Comparison of ENCODE assay signal across 9 cellular contexts in genomic region chr9:14309403-14309802, GRCh38. TPM values are rescaled to one million over a fixed set of nuclear protein-coding genes. Genes with fewer than 3 reads are reported as not detected.
A peak's percentile ranks its signal among the peaks of the same experiment; 100 is the strongest.
DNase-seq lines count a peak whose midpoint lies in the region; ATAC-seq and TF ChIP-seq lines count a peak whose summit lies in the region.
"Had no signal": no experiment of that assay in that cellular context is flagged by ENCODE, and none has a peak within 500 bp of the region (broad histone marks: within the 10 kb centered on the region; RNA-seq: fewer than 3 reads in every experiment).

No MANE protein-coding gene starts in this region.

- no TSS peak for BruUV-seq in MCF 10A (replicated peaks; lab: Mats Ljungman, UMichigan)

- peaks cover 3% of the 10 kb centered on the region for H3K36me3 Mint-ChIP-seq in activated CD8-positive, alpha-beta T cell treated with anti-CD3 and anti-CD28 coated beads for 36 hours (ENCODE audit: low read depth)
- peaks cover 4% of the 10 kb centered on the region for H3K36me3 Mint-ChIP-seq in activated CD8-positive, alpha-beta T cell treated with anti-CD3 and anti-CD28 coated beads, Interleukin-2, amount 10 ng/mL, durations not matched to agents 7 days and 5 days (ENCODE audit: low read depth)
- H3K36me3 Mint-ChIP-seq in MCF 10A (ENCODE audit: insufficient read depth, unreplicated experiment) = peaks cover 24% of the 10 kb centered on the region

- intact Hi-C loops in activated CD8-positive, alpha-beta T cell treated with anti-CD3 and anti-CD28 coated beads for 36 hours (cut with micrococcal nuclease) = no loop called here
- intact Hi-C loops in MCF 10A (cut with micrococcal nuclease) = no loop called here
- intact Hi-C loops in left lung (cut with DNase I) = loop anchor here in 1 of 2 donors (10.0 kb wide), 1 partner anchor 205 kb away; no protein-coding TSS in a partner anchor
- intact Hi-C loops in upper lobe of right lung (cut with DNase I) = no loop called here

- POLR2A ChIA-PET in activated CD8-positive, alpha-beta T cell treated with anti-CD3 and anti-CD28 coated beads for 36 hours (lab: Charles Lee) = no interaction called here
- POLR2A ChIA-PET in activated CD8-positive, alpha-beta T cell treated with anti-CD3 and anti-CD28 coated beads, Interleukin-2, amount 10 ng/mL, durations not matched to agents 7 days and 5 days (lab: Charles Lee) = no interaction called here
- POLR2A ChIA-PET in MCF 10A (lab: Yijun Ruan, JAX) = interaction anchor here (0.6 to 4.1 kb wide), 18 partner anchors 9 to 881 kb away, joined by 3 to 77 read pairs (median 6); no protein-coding TSS in a partner anchor

- H3K27me3 Mint-ChIP-seq in activated CD8-positive, alpha-beta T cell treated with anti-CD3 and anti-CD28 coated beads for 36 hours = peaks cover 49% of the 10 kb centered on the region
- H3K27me3 Mint-ChIP-seq in activated CD8-positive, alpha-beta T cell treated with anti-CD3 and anti-CD28 coated beads, Interleukin-2, amount 10 ng/mL, durations not matched to agents 7 days and 5 days (ENCODE audit: low read depth) = peaks cover 31% of the 10 kb centered on the region
- no peaks in the 10 kb centered on the region for H3K27me3 Mint-ChIP-seq in MCF 10A (ENCODE audit: insufficient read depth, unreplicated experiment)

- H3K4me3 Mint-ChIP-seq in activated CD8-positive, alpha-beta T cell treated with anti-CD3 and anti-CD28 coated beads for 36 hours = no peak overlapping the region
- H3K4me3 Mint-ChIP-seq in activated CD8-positive, alpha-beta T cell treated with anti-CD3 and anti-CD28 coated beads, Interleukin-2, amount 10 ng/mL, durations not matched to agents 7 days and 5 days = no peak overlapping the region
- peak overlapping the region; percentile 80 for H3K4me3 Mint-ChIP-seq in MCF 10A (ENCODE audit: unreplicated experiment)

- no peaks in the 10 kb centered on the region for H3K9me3 ChIP-seq in left lung
- H3K9me3 ChIP-seq in upper lobe of right lung = no peaks in the 10 kb centered on the region

- H3K27ac ChIP-seq in left lung (peak overlapping the region; percentile 18 to 50), upper lobe of right lung (peak overlapping the region; percentile 45)

- TF ChIP-seq CTCF in activated CD8-positive, alpha-beta T cell treated with anti-CD3 and anti-CD28 coated beads for 36 hours (IDR thresholded peaks at IDR 0.05) = no peak
- TF ChIP-seq CTCF in MCF 10A (IDR thresholded peaks at IDR 0.05; ENCODE audit: unreplicated experiment) = no peak
- no peak for TF ChIP-seq CTCF in left lung (IDR thresholded peaks at IDR 0.05)
- no peak for TF ChIP-seq CTCF in upper lobe of right lung (IDR thresholded peaks at IDR 0.05)

- H3K4me1 Mint-ChIP-seq in activated CD8-positive, alpha-beta T cell treated with anti-CD3 and anti-CD28 coated beads for 36 hours (ENCODE audit: low read depth) = peaks cover 12% of the 10 kb centered on the region
- peaks cover 10% of the 10 kb centered on the region for H3K4me1 Mint-ChIP-seq in activated CD8-positive, alpha-beta T cell treated with anti-CD3 and anti-CD28 coated beads, Interleukin-2, amount 10 ng/mL, durations not matched to agents 7 days and 5 days (ENCODE audit: low read depth)
- H3K4me1 Mint-ChIP-seq in MCF 10A (ENCODE audit: insufficient read depth, unreplicated experiment) = peaks cover 38% of the 10 kb centered on the region

- H3K4me1 ChIP-seq in left lung (peaks cover 0 to 13% of the 10 kb centered on the region in 2 donors), upper lobe of right lung (peaks cover 11% of the 10 kb centered on the region)

- DNase-seq in activated CD8-positive, alpha-beta T cell treated with anti-CD3 and anti-CD28 coated beads for 36 hours = no peak
- no peak for DNase-seq in activated CD8-positive, alpha-beta T cell treated with anti-CD3 and anti-CD28 coated beads, Interleukin-2, amount 10 ng/mL, durations not matched to agents 7 days and 5 days
- no peak for DNase-seq in MCF 10A (ENCODE audit: unreplicated experiment)
- DNase-seq in left lung = no peak
- no peak for DNase-seq in upper lobe of right lung
- DNase-seq in stimulated activated CD4-positive, alpha-beta T cell treated with anti-CD3 and anti-CD28 coated beads, Interleukin-4, amount 100 ng/mL, for 4 hours = no peak
- DNase-seq in NCI-H524 (lab: John Stamatoyannopoulos, UW) = no peak
- DNase-seq: NCI-H526 had no signal

- H3K36me3 ChIP-seq in left lung (no peaks in the 10 kb centered on the region), upper lobe of right lung (peaks cover 10% of the 10 kb centered on the region)

- H3K4me3 ChIP-seq in left lung = peak overlapping the region; percentile 5 to 57
- peak overlapping the region; percentile 73 for H3K4me3 ChIP-seq in upper lobe of right lung

- H3K27me3 ChIP-seq in left lung (peaks cover 0 to 37% of the 10 kb centered on the region in 2 donors), upper lobe of right lung (no peaks in the 10 kb centered on the region)

- no peaks in the 10 kb centered on the region for H3K9me3 Mint-ChIP-seq in activated CD8-positive, alpha-beta T cell treated with anti-CD3 and anti-CD28 coated beads for 36 hours
- no peaks in the 10 kb centered on the region for H3K9me3 Mint-ChIP-seq in activated CD8-positive, alpha-beta T cell treated with anti-CD3 and anti-CD28 coated beads, Interleukin-2, amount 10 ng/mL, durations not matched to agents 7 days and 5 days (ENCODE audit: insufficient read depth)
- no peaks in the 10 kb centered on the region for H3K9me3 Mint-ChIP-seq in MCF 10A (ENCODE audit: unreplicated experiment)

- H3K27ac Mint-ChIP-seq in activated CD8-positive, alpha-beta T cell treated with anti-CD3 and anti-CD28 coated beads for 36 hours = no peak overlapping the region
- H3K27ac Mint-ChIP-seq in activated CD8-positive, alpha-beta T cell treated with anti-CD3 and anti-CD28 coated beads, Interleukin-2, amount 10 ng/mL, durations not matched to agents 7 days and 5 days = no peak overlapping the region
- H3K27ac Mint-ChIP-seq in MCF 10A (ENCODE audit: low read depth, unreplicated experiment) = peak overlapping the region; percentile 88

- CTCF ChIA-PET in activated CD8-positive, alpha-beta T cell treated with anti-CD3 and anti-CD28 coated beads for 36 hours (lab: Charles Lee) = interaction anchor here (0.8 kb wide), 1 partner anchor 1638 kb away, joined by 3 read pairs; no protein-coding TSS in a partner anchor
- CTCF ChIA-PET in activated CD8-positive, alpha-beta T cell treated with anti-CD3 and anti-CD28 coated beads, Interleukin-2, amount 10 ng/mL, durations not matched to agents 7 days and 5 days (lab: Charles Lee) = no interaction called here
- CTCF ChIA-PET in MCF 10A (lab: Yijun Ruan, JAX) = interaction anchor here (0.5 to 1.2 kb wide), 4 partner anchors 10 to 144 kb away, joined by 3 to 4 read pairs (median 3); no protein-coding TSS in a partner anchor

- peak; percentile 13 for ATAC-seq in activated CD8-positive, alpha-beta T cell treated with anti-CD3 and anti-CD28 coated beads for 36 hours
- ATAC-seq in activated CD8-positive, alpha-beta T cell treated with anti-CD3 and anti-CD28 coated beads, Interleukin-2, amount 10 ng/mL, durations not matched to agents 7 days and 5 days = no peak
- ATAC-seq in left lung (peak; percentile 5), upper lobe of right lung (no peak), GM21528 (IDR thresholded peaks at IDR 0.05; ENCODE audit: low FRiP score, unreplicated experiment) (no peak)

RNA-seq across cellular contexts. Expression of gene NFIB, which starts 4.5 kb away (rescaled TPM):
- not detected for total RNA-seq in activated CD8-positive, alpha-beta T cell treated with anti-CD3 and anti-CD28 coated beads for 36 hours
- total RNA-seq in activated CD8-positive, alpha-beta T cell treated with anti-CD3 and anti-CD28 coated beads, Interleukin-2, amount 10 ng/mL, durations not matched to agents 7 days and 5 days = not detected
- total RNA-seq in MCF 10A (2022) (52.2 and 70.8 TPM in 2 replicates), left lung (10 to 100 TPM; 88.8 to 97.9 TPM), upper lobe of right lung (99.4 TPM)

Comparison
In these comparisons a context has a peak if more than half of its experiments do, and no peak if none do; other contexts are left out.
1. ATAC-seq: peak in activated CD8-positive, alpha-beta T cell treated with anti-CD3 and anti-CD28 coated beads for 36 hours (single experiment) and left lung (single experiment); none in activated CD8-positive, alpha-beta T cell treated with anti-CD3 and anti-CD28 coated beads, Interleukin-2, amount 10 ng/mL, durations not matched to agents 7 days and 5 days (single experiment), upper lobe of right lung (single experiment) and GM21528 (single experiment).
2. RNA of gene NFIB, which starts 4.5 kb away (total RNA-seq): 99.4 TPM in upper lobe of right lung (single experiment), 88.8 to 97.9 TPM in left lung and 52.2 to 70.8 TPM in MCF 10A; not detected in activated CD8-positive, alpha-beta T cell treated with anti-CD3 and anti-CD28 coated beads for 36 hours and not detected in activated CD8-positive, alpha-beta T cell treated with anti-CD3 and anti-CD28 coated beads, Interleukin-2, amount 10 ng/mL, durations not matched to agents 7 days and 5 days; every median in the first group is over 10 times any median in the second.